Comparison of ENCODE assay signal across 9 cellular contexts in genomic region chr5:173642895-173643481, GRCh38.
"Had no signal": no experiment of that assay in that cellular context is flagged by ENCODE, and none has a peak within 500 bp of the region (broad histone marks: within the 10 kb centered on the region; RNA-seq: fewer than 3 reads in every experiment).

No MANE protein-coding gene starts in this region.

- H3K4me3 Mint-ChIP-seq: activated naive CD8-positive, alpha-beta T cell treated with anti-CD3 and anti-CD28 coated beads for 36 hours; activated T-cell treated with anti-CD3 and anti-CD28 coated beads, Interleukin-2, amount 50 U/mL, for 24 hours; naive thymus-derived CD4-positive, alpha-beta T cell; stimulated activated naive CD8-positive, alpha-beta T cell treated with anti-CD3 and anti-CD28 coated beads, Interleukin-15, Interleukin-2, amounts not matched to agents 100 ng/mL and 50 ng/mL, for 24 hours had no signal

- ATAC-seq: esophagus mucosa; naive thymus-derived CD4-positive, alpha-beta T cell had no signal

- H3K36me3 ChIP-seq: prostate gland had no signal

- H3K9me3 ChIP-seq: prostate gland, testis had no signal

- H3K4me1 Mint-ChIP-seq: naive thymus-derived CD4-positive, alpha-beta T cell had no signal

- H3K4me1 ChIP-seq: prostate gland, testis had no signal

- H3K27ac ChIP-seq: prostate gland, testis had no signal

- H3K27me3 ChIP-seq: testis had no signal

- H3K9me3 Mint-ChIP-seq: activated naive CD8-positive, alpha-beta T cell treated with anti-CD3 and anti-CD28 coated beads for 36 hours; activated T-cell treated with anti-CD3 and anti-CD28 coated beads, Interleukin-2, amount 50 U/mL, for 24 hours; naive thymus-derived CD4-positive, alpha-beta T cell; stimulated activated naive CD8-positive, alpha-beta T cell treated with anti-CD3 and anti-CD28 coated beads, Interleukin-15, Interleukin-2, amounts not matched to agents 100 ng/mL and 50 ng/mL, for 24 hours had no signal

- H3K4me3 ChIP-seq: lung, prostate gland, testis had no signal

- DNase-seq: activated gamma-delta T cell treated with Interleukin-2 at 50 U/mL for 16 hours; activated naive CD8-positive, alpha-beta T cell treated with anti-CD3 and anti-CD28 coated beads for 36 hours; activated T-cell treated with anti-CD3 and anti-CD28 coated beads, Interleukin-2, amount 50 U/mL, for 24 hours; naive thymus-derived CD4-positive, alpha-beta T cell; testis had no signal

- H3K27ac Mint-ChIP-seq: activated naive CD8-positive, alpha-beta T cell treated with anti-CD3 and anti-CD28 coated beads for 36 hours; activated T-cell treated with anti-CD3 and anti-CD28 coated beads, Interleukin-2, amount 50 U/mL, for 24 hours; naive thymus-derived CD4-positive, alpha-beta T cell; stimulated activated naive CD8-positive, alpha-beta T cell treated with anti-CD3 and anti-CD28 coated beads, Interleukin-15, Interleukin-2, amounts not matched to agents 100 ng/mL and 50 ng/mL, for 24 hours had no signal
